ENCODE assay signal across 1 cellular context in the genomic region with DNA sequence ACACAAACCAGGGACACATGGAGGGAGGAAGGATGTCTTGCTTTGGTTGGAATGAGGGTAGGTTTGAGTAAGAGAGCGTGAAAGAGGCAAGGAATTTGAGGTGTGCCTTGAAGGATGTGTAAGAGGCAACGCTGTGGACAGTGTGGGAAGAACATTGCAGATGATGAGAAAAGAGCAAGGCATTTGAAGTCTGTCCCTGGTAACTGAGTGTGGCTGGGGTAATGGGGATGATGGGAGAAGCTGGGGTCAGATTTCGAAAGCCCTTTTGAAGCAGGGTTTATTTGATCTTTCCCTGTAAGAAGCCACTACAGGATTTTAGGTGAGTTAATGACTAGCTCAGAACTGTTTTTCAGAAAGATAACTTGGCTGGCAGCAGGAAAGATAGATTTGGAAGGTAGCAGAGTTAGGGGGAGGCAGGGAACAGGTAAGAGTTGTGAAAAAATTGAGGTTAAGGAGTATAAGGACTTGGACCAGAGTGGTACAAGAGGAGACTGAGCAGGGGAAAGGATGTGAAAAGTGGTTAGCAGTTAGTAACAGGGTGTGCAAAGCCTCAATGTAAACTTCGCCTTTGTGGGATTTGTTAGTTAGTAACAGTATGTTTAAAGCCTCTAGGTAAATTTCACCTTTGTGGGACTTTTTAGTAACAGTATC.
TF ChIP-seq lines count a peak whose summit lies in the region.

No MANE protein-coding gene starts in this region.

TF ChIP-seq in HepG2, 621 proteins besides CTCF, POLR2A, EP300 and RAD21 (continued from another document and continues in another):
- no peak for TF ChIP-seq ZNF33A (CRISPR knock-in tag; IDR thresholded peaks at IDR 0.05; ENCODE audit: borderline replicate concordance)
- no peak for TF ChIP-seq NFKB2 (CRISPR knock-in tag; IDR thresholded peaks at IDR 0.05; ENCODE audit: borderline replicate concordance)
- TF ChIP-seq KLF15 (CRISPR knock-in tag; IDR thresholded peaks at IDR 0.05; ENCODE audit: borderline replicate concordance): no peak
- TF ChIP-seq JUN (CRISPR knock-in tag; IDR thresholded peaks at IDR 0.05): no peak
- TF ChIP-seq ISX (CRISPR knock-in tag; conservative IDR thresholded peaks at IDR 0.05): no peak
- no peak for TF ChIP-seq HMG20B (CRISPR knock-in tag; conservative IDR thresholded peaks at IDR 0.05)
- TF ChIP-seq ZNF367 (CRISPR knock-in tag; IDR thresholded peaks at IDR 0.05; ENCODE audit: borderline replicate concordance): no peak
- no peak for TF ChIP-seq ZNF101 (CRISPR knock-in tag; IDR thresholded peaks at IDR 0.05; ENCODE audit: borderline replicate concordance, low read depth)
- TF ChIP-seq, protein P1, sequence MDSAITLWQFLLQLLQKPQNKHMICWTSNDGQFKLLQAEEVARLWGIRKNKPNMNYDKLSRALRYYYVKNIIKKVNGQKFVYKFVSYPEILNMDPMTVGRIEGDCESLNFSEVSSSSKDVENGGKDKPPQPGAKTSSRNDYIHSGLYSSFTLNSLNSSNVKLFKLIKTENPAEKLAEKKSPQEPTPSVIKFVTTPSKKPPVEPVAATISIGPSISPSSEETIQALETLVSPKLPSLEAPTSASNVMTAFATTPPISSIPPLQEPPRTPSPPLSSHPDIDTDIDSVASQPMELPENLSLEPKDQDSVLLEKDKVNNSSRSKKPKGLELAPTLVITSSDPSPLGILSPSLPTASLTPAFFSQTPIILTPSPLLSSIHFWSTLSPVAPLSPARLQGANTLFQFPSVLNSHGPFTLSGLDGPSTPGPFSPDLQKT (CRISPR knock-in tag; IDR thresholded peaks at IDR 0.05; ENCODE audit: borderline replicate concordance): no peak
- no peak for TF ChIP-seq U2AF1 (optimal IDR thresholded peaks at IDR 0.05; ENCODE audit: low read depth, low read length)
- TF ChIP-seq, protein P2, sequence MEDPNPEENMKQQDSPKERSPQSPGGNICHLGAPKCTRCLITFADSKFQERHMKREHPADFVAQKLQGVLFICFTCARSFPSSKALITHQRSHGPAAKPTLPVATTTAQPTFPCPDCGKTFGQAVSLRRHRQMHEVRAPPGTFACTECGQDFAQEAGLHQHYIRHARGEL (CRISPR knock-in tag; IDR thresholded peaks at IDR 0.05): no peak
- no peak for TF ChIP-seq ATAD3A (CRISPR knock-in tag; IDR thresholded peaks at IDR 0.05)
- no peak for TF ChIP-seq GPN1 (CRISPR knock-in tag; IDR thresholded peaks at IDR 0.05; ENCODE audit: borderline replicate concordance)
- TF ChIP-seq MYC (CRISPR knock-in tag; IDR thresholded peaks at IDR 0.05; ENCODE audit: borderline replicate concordance): no peak
- no peak for TF ChIP-seq PCBP2 (optimal IDR thresholded peaks at IDR 0.05; ENCODE audit: low read depth, low read length, poor library complexity, severe bottlenecking)
- TF ChIP-seq, protein P3, sequence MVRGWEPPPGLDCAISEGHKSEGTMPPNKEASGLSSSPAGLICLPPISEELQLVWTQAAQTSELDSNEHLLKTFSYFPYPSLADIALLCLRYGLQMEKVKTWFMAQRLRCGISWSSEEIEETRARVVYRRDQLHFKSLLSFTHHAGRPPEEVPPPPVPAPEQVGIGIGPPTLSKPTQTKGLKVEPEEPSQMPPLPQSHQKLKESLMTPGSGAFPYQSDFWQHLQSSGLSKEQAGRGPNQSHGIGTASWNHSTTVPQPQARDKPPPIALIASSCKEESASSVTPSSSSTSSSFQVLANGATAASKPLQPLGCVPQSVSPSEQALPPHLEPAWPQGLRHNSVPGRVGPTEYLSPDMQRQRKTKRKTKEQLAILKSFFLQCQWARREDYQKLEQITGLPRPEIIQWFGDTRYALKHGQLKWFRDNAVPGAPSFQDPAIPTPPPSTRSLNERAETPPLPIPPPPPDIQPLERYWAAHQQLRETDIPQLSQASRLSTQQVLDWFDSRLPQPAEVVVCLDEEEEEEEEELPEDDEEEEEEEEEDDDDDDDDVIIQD (CRISPR knock-in tag; IDR thresholded peaks at IDR 0.05; ENCODE audit: low read depth): peak; percentile 90
- TF ChIP-seq ADNP (CRISPR knock-in tag; IDR thresholded peaks at IDR 0.05): no peak
- TF ChIP-seq HNRNPL (IDR thresholded peaks at IDR 0.05; ENCODE audit: low read depth, low read length): no peak
- no peak for TF ChIP-seq ZNF382 (CRISPR knock-in tag; IDR thresholded peaks at IDR 0.05; ENCODE audit: borderline replicate concordance)
- TF ChIP-seq TEAD2 (CRISPR knock-in tag; IDR thresholded peaks at IDR 0.05): no peak
- no peak; the same call in 1 of the 2 replicates for TF ChIP-seq ZNF292 (CRISPR knock-in tag; IDR thresholded peaks at IDR 0.05; ENCODE audit: borderline replicate concordance, low read depth)
- TF ChIP-seq PAF1 (CRISPR knock-in tag; IDR thresholded peaks at IDR 0.05): no peak
- TF ChIP-seq ZNF180 (CRISPR knock-in tag; IDR thresholded peaks at IDR 0.05; ENCODE audit: borderline replicate concordance, low read depth): no peak
- TF ChIP-seq, protein P4, sequence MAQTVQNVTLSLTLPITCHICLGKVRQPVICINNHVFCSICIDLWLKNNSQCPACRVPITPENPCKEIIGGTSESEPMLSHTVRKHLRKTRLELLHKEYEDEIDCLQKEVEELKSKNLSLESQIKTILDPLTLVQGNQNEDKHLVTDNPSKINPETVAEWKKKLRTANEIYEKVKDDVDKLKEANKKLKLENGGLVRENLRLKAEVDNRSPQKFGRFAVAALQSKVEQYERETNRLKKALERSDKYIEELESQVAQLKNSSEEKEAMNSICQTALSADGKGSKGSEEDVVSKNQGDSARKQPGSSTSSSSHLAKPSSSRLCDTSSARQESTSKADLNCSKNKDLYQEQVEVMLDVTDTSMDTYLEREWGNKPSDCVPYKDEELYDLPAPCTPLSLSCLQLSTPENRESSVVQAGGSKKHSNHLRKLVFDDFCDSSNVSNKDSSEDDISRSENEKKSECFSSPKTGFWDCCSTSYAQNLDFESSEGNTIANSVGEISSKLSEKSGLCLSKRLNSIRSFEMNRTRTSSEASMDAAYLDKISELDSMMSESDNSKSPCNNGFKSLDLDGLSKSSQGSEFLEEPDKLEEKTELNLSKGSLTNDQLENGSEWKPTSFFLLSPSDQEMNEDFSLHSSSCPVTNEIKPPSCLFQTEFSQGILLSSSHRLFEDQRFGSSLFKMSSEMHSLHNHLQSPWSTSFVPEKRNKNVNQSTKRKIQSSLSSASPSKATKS (CRISPR knock-in tag; IDR thresholded peaks at IDR 0.05): no peak
- TF ChIP-seq KDM5B (CRISPR knock-in tag; IDR thresholded peaks at IDR 0.05; ENCODE audit: borderline replicate concordance): no peak
- TF ChIP-seq, protein P5, sequence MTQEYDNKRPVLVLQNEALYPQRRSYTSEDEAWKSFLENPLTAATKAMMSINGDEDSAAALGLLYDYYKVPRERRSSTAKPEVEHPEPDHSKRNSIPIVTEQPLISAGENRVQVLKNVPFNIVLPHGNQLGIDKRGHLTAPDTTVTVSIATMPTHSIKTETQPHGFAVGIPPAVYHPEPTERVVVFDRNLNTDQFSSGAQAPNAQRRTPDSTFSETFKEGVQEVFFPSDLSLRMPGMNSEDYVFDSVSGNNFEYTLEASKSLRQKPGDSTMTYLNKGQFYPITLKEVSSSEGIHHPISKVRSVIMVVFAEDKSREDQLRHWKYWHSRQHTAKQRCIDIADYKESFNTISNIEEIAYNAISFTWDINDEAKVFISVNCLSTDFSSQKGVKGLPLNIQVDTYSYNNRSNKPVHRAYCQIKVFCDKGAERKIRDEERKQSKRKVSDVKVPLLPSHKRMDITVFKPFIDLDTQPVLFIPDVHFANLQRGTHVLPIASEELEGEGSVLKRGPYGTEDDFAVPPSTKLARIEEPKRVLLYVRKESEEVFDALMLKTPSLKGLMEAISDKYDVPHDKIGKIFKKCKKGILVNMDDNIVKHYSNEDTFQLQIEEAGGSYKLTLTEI (CRISPR knock-in tag; conservative IDR thresholded peaks at IDR 0.05): no peak
- no peak for TF ChIP-seq WIZ (CRISPR knock-in tag; IDR thresholded peaks at IDR 0.05)
- no peak for TF ChIP-seq FOXK1 (CRISPR knock-in tag; IDR thresholded peaks at IDR 0.05; ENCODE audit: borderline replicate concordance, low read depth)
- TF ChIP-seq NFATC3 (CRISPR knock-in tag; IDR thresholded peaks at IDR 0.05): no peak
- TF ChIP-seq, protein P6, sequence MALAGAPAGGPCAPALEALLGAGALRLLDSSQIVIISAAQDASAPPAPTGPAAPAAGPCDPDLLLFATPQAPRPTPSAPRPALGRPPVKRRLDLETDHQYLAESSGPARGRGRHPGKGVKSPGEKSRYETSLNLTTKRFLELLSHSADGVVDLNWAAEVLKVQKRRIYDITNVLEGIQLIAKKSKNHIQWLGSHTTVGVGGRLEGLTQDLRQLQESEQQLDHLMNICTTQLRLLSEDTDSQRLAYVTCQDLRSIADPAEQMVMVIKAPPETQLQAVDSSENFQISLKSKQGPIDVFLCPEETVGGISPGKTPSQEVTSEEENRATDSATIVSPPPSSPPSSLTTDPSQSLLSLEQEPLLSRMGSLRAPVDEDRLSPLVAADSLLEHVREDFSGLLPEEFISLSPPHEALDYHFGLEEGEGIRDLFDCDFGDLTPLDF (CRISPR knock-in tag; IDR thresholded peaks at IDR 0.05): no peak
- TF ChIP-seq, protein P7, sequence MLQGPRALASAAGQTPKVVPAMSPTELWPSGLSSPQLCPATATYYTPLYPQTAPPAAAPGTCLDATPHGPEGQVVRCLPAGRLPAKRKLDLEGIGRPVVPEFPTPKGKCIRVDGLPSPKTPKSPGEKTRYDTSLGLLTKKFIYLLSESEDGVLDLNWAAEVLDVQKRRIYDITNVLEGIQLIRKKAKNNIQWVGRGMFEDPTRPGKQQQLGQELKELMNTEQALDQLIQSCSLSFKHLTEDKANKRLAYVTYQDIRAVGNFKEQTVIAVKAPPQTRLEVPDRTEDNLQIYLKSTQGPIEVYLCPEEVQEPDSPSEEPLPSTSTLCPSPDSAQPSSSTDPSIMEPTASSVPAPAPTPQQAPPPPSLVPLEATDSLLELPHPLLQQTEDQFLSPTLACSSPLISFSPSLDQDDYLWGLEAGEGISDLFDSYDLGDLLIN (CRISPR knock-in tag; IDR thresholded peaks at IDR 0.05; ENCODE audit: borderline replicate concordance): no peak
- TF ChIP-seq ZNF549 (CRISPR knock-in tag; IDR thresholded peaks at IDR 0.05): no peak
- no peak for TF ChIP-seq BCL6 (CRISPR knock-in tag; IDR thresholded peaks at IDR 0.05)
- TF ChIP-seq ZSCAN31 (CRISPR knock-in tag; IDR thresholded peaks at IDR 0.05; ENCODE audit: low read depth): 0 out of 2 replicates have a peak, but pooled peaks have one; percentile 33
- TF ChIP-seq, protein P8, sequence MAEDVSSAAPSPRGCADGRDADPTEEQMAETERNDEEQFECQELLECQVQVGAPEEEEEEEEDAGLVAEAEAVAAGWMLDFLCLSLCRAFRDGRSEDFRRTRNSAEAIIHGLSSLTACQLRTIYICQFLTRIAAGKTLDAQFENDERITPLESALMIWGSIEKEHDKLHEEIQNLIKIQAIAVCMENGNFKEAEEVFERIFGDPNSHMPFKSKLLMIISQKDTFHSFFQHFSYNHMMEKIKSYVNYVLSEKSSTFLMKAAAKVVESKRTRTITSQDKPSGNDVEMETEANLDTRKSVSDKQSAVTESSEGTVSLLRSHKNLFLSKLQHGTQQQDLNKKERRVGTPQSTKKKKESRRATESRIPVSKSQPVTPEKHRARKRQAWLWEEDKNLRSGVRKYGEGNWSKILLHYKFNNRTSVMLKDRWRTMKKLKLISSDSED (CRISPR knock-in tag; IDR thresholded peaks at IDR 0.05): no peak
- TF ChIP-seq, protein P9, sequence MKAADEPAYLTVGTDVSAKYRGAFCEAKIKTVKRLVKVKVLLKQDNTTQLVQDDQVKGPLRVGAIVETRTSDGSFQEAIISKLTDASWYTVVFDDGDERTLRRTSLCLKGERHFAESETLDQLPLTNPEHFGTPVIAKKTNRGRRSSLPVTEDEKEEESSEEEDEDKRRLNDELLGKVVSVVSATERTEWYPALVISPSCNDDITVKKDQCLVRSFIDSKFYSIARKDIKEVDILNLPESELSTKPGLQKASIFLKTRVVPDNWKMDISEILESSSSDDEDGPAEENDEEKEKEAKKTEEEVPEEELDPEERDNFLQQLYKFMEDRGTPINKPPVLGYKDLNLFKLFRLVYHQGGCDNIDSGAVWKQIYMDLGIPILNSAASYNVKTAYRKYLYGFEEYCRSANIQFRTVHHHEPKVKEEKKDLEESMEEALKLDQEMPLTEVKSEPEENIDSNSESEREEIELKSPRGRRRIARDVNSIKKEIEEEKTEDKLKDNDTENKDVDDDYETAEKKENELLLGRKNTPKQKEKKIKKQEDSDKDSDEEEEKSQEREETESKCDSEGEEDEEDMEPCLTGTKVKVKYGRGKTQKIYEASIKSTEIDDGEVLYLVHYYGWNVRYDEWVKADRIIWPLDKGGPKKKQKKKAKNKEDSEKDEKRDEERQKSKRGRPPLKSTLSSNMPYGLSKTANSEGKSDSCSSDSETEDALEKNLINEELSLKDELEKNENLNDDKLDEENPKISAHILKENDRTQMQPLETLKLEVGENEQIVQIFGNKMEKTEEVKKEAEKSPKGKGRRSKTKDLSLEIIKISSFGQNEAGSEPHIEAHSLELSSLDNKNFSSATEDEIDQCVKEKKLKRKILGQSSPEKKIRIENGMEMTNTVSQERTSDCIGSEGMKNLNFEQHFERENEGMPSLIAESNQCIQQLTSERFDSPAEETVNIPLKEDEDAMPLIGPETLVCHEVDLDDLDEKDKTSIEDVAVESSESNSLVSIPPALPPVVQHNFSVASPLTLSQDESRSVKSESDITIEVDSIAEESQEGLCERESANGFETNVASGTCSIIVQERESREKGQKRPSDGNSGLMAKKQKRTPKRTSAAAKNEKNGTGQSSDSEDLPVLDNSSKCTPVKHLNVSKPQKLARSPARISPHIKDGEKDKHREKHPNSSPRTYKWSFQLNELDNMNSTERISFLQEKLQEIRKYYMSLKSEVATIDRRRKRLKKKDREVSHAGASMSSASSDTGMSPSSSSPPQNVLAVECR (CRISPR knock-in tag; IDR thresholded peaks at IDR 0.05; ENCODE audit: borderline replicate concordance): peak; percentile 32; the same call in 1 of the 2 replicates
- TF ChIP-seq, protein P10, sequence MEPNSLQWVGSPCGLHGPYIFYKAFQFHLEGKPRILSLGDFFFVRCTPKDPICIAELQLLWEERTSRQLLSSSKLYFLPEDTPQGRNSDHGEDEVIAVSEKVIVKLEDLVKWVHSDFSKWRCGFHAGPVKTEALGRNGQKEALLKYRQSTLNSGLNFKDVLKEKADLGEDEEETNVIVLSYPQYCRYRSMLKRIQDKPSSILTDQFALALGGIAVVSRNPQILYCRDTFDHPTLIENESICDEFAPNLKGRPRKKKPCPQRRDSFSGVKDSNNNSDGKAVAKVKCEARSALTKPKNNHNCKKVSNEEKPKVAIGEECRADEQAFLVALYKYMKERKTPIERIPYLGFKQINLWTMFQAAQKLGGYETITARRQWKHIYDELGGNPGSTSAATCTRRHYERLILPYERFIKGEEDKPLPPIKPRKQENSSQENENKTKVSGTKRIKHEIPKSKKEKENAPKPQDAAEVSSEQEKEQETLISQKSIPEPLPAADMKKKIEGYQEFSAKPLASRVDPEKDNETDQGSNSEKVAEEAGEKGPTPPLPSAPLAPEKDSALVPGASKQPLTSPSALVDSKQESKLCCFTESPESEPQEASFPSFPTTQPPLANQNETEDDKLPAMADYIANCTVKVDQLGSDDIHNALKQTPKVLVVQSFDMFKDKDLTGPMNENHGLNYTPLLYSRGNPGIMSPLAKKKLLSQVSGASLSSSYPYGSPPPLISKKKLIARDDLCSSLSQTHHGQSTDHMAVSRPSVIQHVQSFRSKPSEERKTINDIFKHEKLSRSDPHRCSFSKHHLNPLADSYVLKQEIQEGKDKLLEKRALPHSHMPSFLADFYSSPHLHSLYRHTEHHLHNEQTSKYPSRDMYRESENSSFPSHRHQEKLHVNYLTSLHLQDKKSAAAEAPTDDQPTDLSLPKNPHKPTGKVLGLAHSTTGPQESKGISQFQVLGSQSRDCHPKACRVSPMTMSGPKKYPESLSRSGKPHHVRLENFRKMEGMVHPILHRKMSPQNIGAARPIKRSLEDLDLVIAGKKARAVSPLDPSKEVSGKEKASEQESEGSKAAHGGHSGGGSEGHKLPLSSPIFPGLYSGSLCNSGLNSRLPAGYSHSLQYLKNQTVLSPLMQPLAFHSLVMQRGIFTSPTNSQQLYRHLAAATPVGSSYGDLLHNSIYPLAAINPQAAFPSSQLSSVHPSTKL (CRISPR knock-in tag; IDR thresholded peaks at IDR 0.05): peak; percentile 52; the same call in 1 of the 2 replicates
- no peak for TF ChIP-seq ZNF766 (CRISPR knock-in tag; IDR thresholded peaks at IDR 0.05; ENCODE audit: borderline replicate concordance)
- TF ChIP-seq EZH2 (conservative IDR thresholded peaks at IDR 0.05; ENCODE audit: low read depth, low read length): no peak
